Comparison of ENCODE assay signal across 16 cellular contexts in genomic region chr17:20096430-20096829, GRCh38.
"Had no signal": no experiment of that assay in that cellular context is flagged by ENCODE, and none has a peak within 500 bp of the region (broad histone marks: within the 10 kb centered on the region; RNA-seq: fewer than 3 reads in every experiment).

No MANE protein-coding gene starts in this region.

- H3K9me3 ChIP-seq: prostate gland, uterus had no signal

- H3K27ac ChIP-seq: brain microvascular endothelial cell had no signal

- H3K4me1 ChIP-seq: prostate gland, uterus had no signal

- DNase-seq: activated CD4-positive, alpha-beta T cell treated with anti-CD3 and anti-CD28 coated beads, Interleukin-2, amount 10 ng/mL, durations not matched to agents 24 days and 14 days; activated CD8-positive, alpha-beta T cell treated with anti-CD3 and anti-CD28 coated beads for 36 hours; aorta; brain microvascular endothelial cell; endodermal cell; mammary epithelial cell; stimulated activated CD4-positive, alpha-beta T cell treated with anti-CD3 and anti-CD28 coated beads, Interleukin-1b, Interleukin-23, amount 100 ng/mL, for 48 hours; trophoblast cell; uterus had no signal

- H3K27me3 ChIP-seq: brain microvascular endothelial cell, uterus had no signal

- H3K4me3 ChIP-seq: prostate gland, skin epidermis, uterus had no signal

- ATAC-seq: activated CD8-positive, alpha-beta T cell treated with anti-CD3 and anti-CD28 coated beads for 36 hours; activated naive CD4-positive, alpha-beta T cell treated with anti-CD3 and anti-CD28 coated beads, Interleukin-2, amount 50 U/mL, for 72 hours; left lobe of liver; natural killer cell treated with Interleukin-12 subunit alpha and Interleukin-12 subunit beta and Interleukin-15 and Interleukin-18, amount 100 ng/mL, for 72 hours had no signal

- H3K36me3 ChIP-seq: brain microvascular endothelial cell, prostate gland, uterus had no signal

- FAIRE-seq: colon, keratinocyte had no signal
